ENCODE assay signal across 20 cellular contexts in the genomic region with DNA sequence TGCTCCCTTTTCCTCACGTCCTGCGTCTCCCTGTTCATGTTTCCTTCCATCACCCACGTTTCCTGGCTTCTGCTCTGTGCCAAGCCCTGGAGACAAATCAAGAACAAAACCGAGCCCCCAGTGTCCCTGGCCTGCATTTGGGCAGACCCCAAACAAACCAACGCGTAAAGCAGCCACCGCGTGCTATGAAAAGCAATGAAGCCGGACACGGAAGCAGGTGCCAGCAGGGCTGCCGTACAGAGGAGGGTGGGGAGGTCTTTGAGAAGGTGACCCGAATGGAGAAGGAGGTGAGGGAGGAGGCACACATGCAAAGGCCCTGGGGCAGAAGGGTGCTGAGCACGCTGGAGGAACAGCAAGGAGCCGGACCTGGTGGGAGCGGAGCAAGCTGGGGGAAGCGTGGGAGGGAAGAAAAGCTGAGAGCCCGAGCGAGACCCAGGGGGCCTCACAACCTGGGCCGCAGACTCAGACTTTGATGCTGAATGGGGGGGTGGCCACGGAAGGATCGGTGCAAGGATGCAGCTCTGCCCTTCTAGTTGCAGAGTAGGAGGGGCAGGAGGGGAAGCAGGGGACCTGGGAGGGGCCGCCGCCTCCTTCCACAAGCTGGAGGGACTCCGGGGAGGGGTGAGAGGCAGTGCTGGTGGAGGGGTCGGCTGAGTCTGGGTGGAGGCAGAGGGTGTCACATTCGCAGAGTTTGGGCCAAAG. TPM values are rescaled to one million over a fixed set of nuclear protein-coding genes. Genes with fewer than 3 reads are reported as not detected.
DNase-seq lines count a peak whose midpoint lies in the region; ATAC-seq, FAIRE-seq and TF ChIP-seq lines count a peak whose summit lies in the region.
"Had no signal": no experiment of that assay in that cellular context is flagged by ENCODE, and none has a peak within 500 bp of the region (broad histone marks: within the 10 kb centered on the region; RNA-seq: fewer than 3 reads in every experiment).

No MANE protein-coding gene starts in this region.

- no peak overlapping the region for H2BK5ac ChIP-seq in H1 (ENCODE audit: low read depth, low read length)

- no peak for TF ChIP-seq RAD21 in H1 (IDR thresholded peaks at IDR 0.05 in 1 of 2, conservative IDR thresholded peaks at IDR 0.05 in 1 of 2; ENCODE audit: low read depth in 2 of 2, low read length in 2 of 2)

- peak overlapping the region; percentile 90; the same call in 1 of the 2 replicates for H2BK12ac ChIP-seq in H1 (ENCODE audit: low read depth, low read length)

- no peaks in the 10 kb centered on the region for H3K9me3 ChIP-seq in CD8-positive, alpha-beta memory T cell (ENCODE audit: low read length)
- no peaks in the 10 kb centered on the region for H3K9me3 ChIP-seq in H1 (ENCODE audit: insufficient read depth in 2 of 2, low read depth in 1 of 2, low read length in 1 of 2)

- H3K9me3 Mint-ChIP-seq in activated T-cell treated with anti-CD3 and anti-CD28 coated beads, Interleukin-2, amount 50 U/mL, for 24 hours: no peaks in the 10 kb centered on the region
- no peaks in the 10 kb centered on the region for H3K9me3 Mint-ChIP-seq in activated T-cell treated with anti-CD3 and anti-CD28 coated beads, Interleukin-2, amount 50 U/mL, for 4 hours
- no peaks in the 10 kb centered on the region for H3K9me3 Mint-ChIP-seq in CD8-positive, alpha-beta memory T cell
- H3K9me3 Mint-ChIP-seq in osteocyte (ENCODE audit: unreplicated experiment): no peaks in the 10 kb centered on the region

- no peak overlapping the region for H4K5ac ChIP-seq in H1 (ENCODE audit: insufficient read length, low read depth, low read length)

- CTCF ChIA-PET in CD8-positive, alpha-beta memory T cell (lab: Charles Lee): no interaction called here
- CTCF ChIA-PET in H1 (lab: Charles Lee; ENCODE audit: partially characterized antibody): interaction anchor here (1.0 to 1.6 kb wide), 5 partner anchors 17 to 77 kb away, joined by 3 to 5 read pairs (median 3); no protein-coding TSS in a partner anchor

- H3K4me2 ChIP-seq in H1 (ENCODE audit: insufficient read depth in 1 of 2, low read depth in 2 of 2, low read length in 2 of 2): 0 out of 4 replicates have a peak overlapping the region, but pooled peaks of 1 of the 2 experiments have one; percentile 13

- H3K23me2 ChIP-seq in H1 (ENCODE audit: low read depth, low read length): no peaks in the 10 kb centered on the region; the same call in 1 of the 2 replicates

- H2AK5ac ChIP-seq in H1 (ENCODE audit: low read depth, low read length): no peak overlapping the region

- H3K23ac ChIP-seq in H1 (ENCODE audit: insufficient read length): no peak overlapping the region

- TF ChIP-seq CTCF in H1 (IDR thresholded peaks at IDR 0.05; ENCODE audit: control extremely low read depth in 1 of 3, insufficient read depth in 1 of 3, low read depth in 1 of 3, low read length in 3 of 3) (no peak), osteocyte (IDR thresholded peaks at IDR 0.05) (no peak)

- no peak overlapping the region for H2BK20ac ChIP-seq in H1 (ENCODE audit: low read length)

- H3K9ac ChIP-seq in H1 (replicated peaks in 1 of 4; ENCODE audit: extremely low read depth in 1 of 4, low read depth in 3 of 4, low read length in 3 of 4): no peak overlapping the region

- H3K4me1 ChIP-seq in CD8-positive, alpha-beta memory T cell (ENCODE audit: insufficient read depth, low read length): peaks cover 28% of the 10 kb centered on the region
- peaks cover 3 to 21% (median 13%) of the 10 kb centered on the region in 4 experiments for H3K4me1 ChIP-seq in H1 (replicated peaks in 1 of 4; ENCODE audit: control insufficient read depth in 3 of 4, insufficient read depth in 4 of 4, low read length in 3 of 4)

- no peak overlapping the region for H2BK120ac ChIP-seq in H1 (replicated peaks; ENCODE audit: low read depth, low read length)

- peaks cover 28% of the 10 kb centered on the region for H3K36me3 Mint-ChIP-seq in activated T-cell treated with anti-CD3 and anti-CD28 coated beads, Interleukin-2, amount 50 U/mL, for 24 hours (ENCODE audit: low read depth)
- peaks cover 10% of the 10 kb centered on the region for H3K36me3 Mint-ChIP-seq in activated T-cell treated with anti-CD3 and anti-CD28 coated beads, Interleukin-2, amount 50 U/mL, for 4 hours (ENCODE audit: insufficient read depth)
- H3K36me3 Mint-ChIP-seq in CD8-positive, alpha-beta memory T cell: peaks cover 0 to 5% (median 0%) of the 10 kb centered on the region in 3 donors
- no peaks in the 10 kb centered on the region for H3K36me3 Mint-ChIP-seq in osteocyte (ENCODE audit: unreplicated experiment)

- no peak for TF ChIP-seq EP300 in H1 (IDR thresholded peaks at IDR 0.05; ENCODE audit: borderline replicate concordance in 1 of 2, low read depth in 2 of 2, low read length in 2 of 2)

- H3K4ac ChIP-seq in H1 (replicated peaks; ENCODE audit: insufficient read length, low read depth, low read length): no peak overlapping the region

- H3K14ac ChIP-seq in H1 (ENCODE audit: insufficient read length): no peak overlapping the region

- TF ChIP-seq POLR2A in H1 (IDR thresholded peaks at IDR 0.05; ENCODE audit: control extremely low read depth in 1 of 2, low read depth in 2 of 2, low read length in 2 of 2): no peak

- ATAC-seq in activated T-cell treated with anti-CD3 and anti-CD28 coated beads, Interleukin-2, amount 50 U/mL, for 4 hours: no peak
- ATAC-seq in GM21528 (IDR thresholded peaks at IDR 0.05; ENCODE audit: low FRiP score, unreplicated experiment): no peak
- no peak for ATAC-seq in GM19328 (IDR thresholded peaks at IDR 0.05; ENCODE audit: unreplicated experiment)
- ATAC-seq: PC-3 had no signal

- DNase-seq in activated T-cell treated with anti-CD3 and anti-CD28 coated beads, Interleukin-2, amount 50 U/mL, for 24 hours: no peak
- no peak for DNase-seq in activated T-cell treated with anti-CD3 and anti-CD28 coated beads, Interleukin-2, amount 50 U/mL, for 4 hours
- DNase-seq in CD8-positive, alpha-beta memory T cell: peak in 1 of 5 donors; percentile 47
- DNase-seq in H1 (ENCODE audit: low read depth in 1 of 2, low spot score in 2 of 2): no peak
- DNase-seq in osteocyte (ENCODE audit: extremely low spot score, unreplicated experiment): no peak
- DNase-seq in NCI-H1436 treated with DMSO at 0.1 percent for 48 hours (lab: John Stamatoyannopoulos, UW): no peak
- DNase-seq: MM.1S, NCI-H1105, NCI-H187, NCI-H446, NCI-H748 treated with DMSO at 0.1 percent for 48 hours, PC-3 had no signal

- H3K27ac ChIP-seq in CD8-positive, alpha-beta memory T cell (ENCODE audit: low read depth, low read length): no peak overlapping the region
- H3K27ac ChIP-seq in H1 (ENCODE audit: low read depth, low read length): no peak overlapping the region

- WGBS in H1 (ENCODE audit: extremely low coverage in 1 of 2, insufficient coverage in 1 of 2, insufficient read length in 1 of 2, insufficient replicate concordance in 2 of 2, low coverage in 1 of 2, low lambda C conversion rate in 2 of 2, missing lambda C conversion rate in 1 of 2), 2 experiments: 88% methylated on average over 26 of the region's 26 CpGs; no CpG with 5 or more reads in 1 of the 2 experiments

- H3K18ac ChIP-seq in H1 (ENCODE audit: extremely low read depth, low read length): no peak overlapping the region

- no peak overlapping the region for H2AFZ ChIP-seq in H1 (ENCODE audit: low read length)

- H3K27me3 ChIP-seq in CD8-positive, alpha-beta memory T cell (ENCODE audit: insufficient read depth, low read length, poor library complexity, severe bottlenecking): no peaks in the 10 kb centered on the region
- H3K27me3 ChIP-seq in H1 (replicated peaks in 1 of 4; ENCODE audit: control insufficient read depth in 3 of 4, extremely low read depth in 1 of 4, insufficient read depth in 3 of 4, low read length in 3 of 4): peaks cover 0 to 7% (median 1%) of the 10 kb centered on the region in 4 experiments; a peak in 4 of 7 replicates

- peaks cover 4 to 31% of the 10 kb centered on the region in 2 experiments for H3K79me2 ChIP-seq in H1 (ENCODE audit: control insufficient read depth in 1 of 2, insufficient read depth in 2 of 2, low read length in 2 of 2)

- H2BK15ac ChIP-seq in H1 (ENCODE audit: low read length): peak overlapping the region; percentile 61; the same call in 1 of the 2 replicates

- peaks cover 7 to 18% of the 10 kb centered on the region in 2 experiments for H4K20me1 ChIP-seq in H1 (replicated peaks in 1 of 2; ENCODE audit: control insufficient read depth in 1 of 2, insufficient read depth in 2 of 2, low read length in 2 of 2)

- POLR2A ChIA-PET in CD8-positive, alpha-beta memory T cell (lab: Charles Lee): no interaction called here
- POLR2A ChIA-PET in H1 (lab: Charles Lee; ENCODE audit: partially characterized antibody): interaction anchor here (0.6 to 1.1 kb wide), 5 partner anchors 20 to 161 kb away, joined by 3 read pairs; no protein-coding TSS in a partner anchor

- no peak for FAIRE-seq in H1 (lab: Jason Lieb, UNC)
- FAIRE-seq: D721Med, G401.6, GM12891 had no signal

- H3K27ac Mint-ChIP-seq in activated T-cell treated with anti-CD3 and anti-CD28 coated beads, Interleukin-2, amount 50 U/mL, for 24 hours: peak overlapping the region; percentile 41
- peak overlapping the region in 4 of 8 donors; percentile 7 to 68 (median 41) for H3K27ac Mint-ChIP-seq in CD8-positive, alpha-beta memory T cell
- H3K27ac Mint-ChIP-seq in osteocyte (ENCODE audit: unreplicated experiment): no peak overlapping the region

- no peak overlapping the region for H4K91ac ChIP-seq in H1 (replicated peaks; ENCODE audit: insufficient read length, low read length)

- no peaks in the 10 kb centered on the region for H3K36me3 ChIP-seq in CD8-positive, alpha-beta memory T cell (ENCODE audit: insufficient read depth, low read length)
- no peaks in the 10 kb centered on the region; a peak in 1 of 8 replicates for H3K36me3 ChIP-seq in H1 (ENCODE audit: control insufficient read depth in 2 of 4, insufficient read depth in 4 of 4, low read length in 3 of 4)

- no peak overlapping the region for H3K4me3 ChIP-seq in CD8-positive, alpha-beta memory T cell (ENCODE audit: low read length)
- H3K4me3 ChIP-seq in H1 (ENCODE audit: extremely low read depth in 1 of 4, insufficient read depth in 2 of 4, low read depth in 3 of 4, low read length in 4 of 4): no peak overlapping the region

- H3K79me1 ChIP-seq in H1 (ENCODE audit: low read depth, low read length): peaks cover 4% of the 10 kb centered on the region

- no peak overlapping the region for H4K8ac ChIP-seq in H1 (ENCODE audit: extremely low read depth, insufficient read depth, low read length)

- H3K4me1 Mint-ChIP-seq in activated T-cell treated with anti-CD3 and anti-CD28 coated beads, Interleukin-2, amount 50 U/mL, for 24 hours (ENCODE audit: low read depth): peaks cover 36% of the 10 kb centered on the region
- peaks cover 33% of the 10 kb centered on the region for H3K4me1 Mint-ChIP-seq in activated T-cell treated with anti-CD3 and anti-CD28 coated beads, Interleukin-2, amount 50 U/mL, for 4 hours (ENCODE audit: low read depth)
- peaks cover 26 to 32% (median 28%) of the 10 kb centered on the region in 3 donors for H3K4me1 Mint-ChIP-seq in CD8-positive, alpha-beta memory T cell
- peaks cover 22% of the 10 kb centered on the region for H3K4me1 Mint-ChIP-seq in osteocyte (ENCODE audit: unreplicated experiment)

- no peaks in the 10 kb centered on the region for H3K27me3 Mint-ChIP-seq in activated T-cell treated with anti-CD3 and anti-CD28 coated beads, Interleukin-2, amount 50 U/mL, for 24 hours
- H3K27me3 Mint-ChIP-seq in activated T-cell treated with anti-CD3 and anti-CD28 coated beads, Interleukin-2, amount 50 U/mL, for 4 hours (ENCODE audit: low read depth): no peaks in the 10 kb centered on the region
- no peaks in the 10 kb centered on the region for H3K27me3 Mint-ChIP-seq in CD8-positive, alpha-beta memory T cell
- peaks cover 13% of the 10 kb centered on the region for H3K27me3 Mint-ChIP-seq in osteocyte (ENCODE audit: unreplicated experiment)

- no peak overlapping the region for H3K56ac ChIP-seq in H1 (replicated peaks; ENCODE audit: insufficient read length, low read depth, low read length)

- H3K4me3 Mint-ChIP-seq in activated T-cell treated with anti-CD3 and anti-CD28 coated beads, Interleukin-2, amount 50 U/mL, for 24 hours: no peak overlapping the region
- H3K4me3 Mint-ChIP-seq in activated T-cell treated with anti-CD3 and anti-CD28 coated beads, Interleukin-2, amount 50 U/mL, for 4 hours: no peak overlapping the region
- peak overlapping the region in 4 of 7 donors; percentile 12 to 83 (median 34) for H3K4me3 Mint-ChIP-seq in CD8-positive, alpha-beta memory T cell
- H3K4me3 Mint-ChIP-seq in osteocyte (ENCODE audit: unreplicated experiment): peak overlapping the region; percentile 40

RNA-seq across cellular contexts. Expression of gene QSOX2, which starts 1.4 kb away (rescaled TPM):
- 10 to 100 TPM; 26.9 to 30.3 (median 27.5) TPM for total RNA-seq in activated T-cell treated with anti-CD3 and anti-CD28 coated beads, Interleukin-2, amount 50 U/mL, for 4 hours
- total RNA-seq in CD8-positive, alpha-beta memory T cell: 10 to 100 TPM; 14.6 to 15.3 TPM
- 0.66 TPM for polyA plus RNA-seq in CD8-positive, alpha-beta memory T cell
- total RNA-seq in H1 (2021; fragmentation: NEBNext Ultra II Directional; extraction: Animal tissue kit (Norgen Biotek cat#: 25700)): 27.5 and 28.6 TPM in 2 replicates
- polyA plus RNA-seq in H1 (2011; rRNA removed): 18.0 and 21.8 TPM in 2 replicates
- polyA plus RNA-seq in H1 (2011; cell fraction: cytosol; rRNA removed): 20.4 TPM
- polyA plus RNA-seq in H1 (2011; cell fraction: nucleus; rRNA removed): 52.2 TPM
- polyA plus RNA-seq in H1 (2012, experiment 1 of 2): 18.2 to 24.6 TPM (median 21.8 TPM) in 4 replicates
- 13.5 TPM for polyA plus RNA-seq in H1 (2012, experiment 2 of 2)
- 27.3 TPM for polyA plus RNA-seq in H1 (2013, experiment 1 of 2)
- 25.5 TPM for polyA plus RNA-seq in H1 (2013, experiment 2 of 2)
- polyA minus RNA-seq in H1 (2011; rRNA and poly(A)+ RNA removed): 17.0 and 19.8 TPM in 2 replicates
- polyA minus RNA-seq in H1 (2011; cell fraction: cytosol; rRNA and poly(A)+ RNA removed): 10.7 TPM
- polyA minus RNA-seq in H1 (2011; cell fraction: nucleus; rRNA and poly(A)+ RNA removed): 13.1 TPM
- 15.5 and 17.1 TPM in 2 replicates for total RNA-seq in osteocyte

RNA-seq across cellular contexts. Expression of gene LHX3, which starts 42.1 kb away (rescaled TPM):
- under 1 TPM in 2 of 3 donors, not detected in 1; 0.08 to 0.11 TPM for total RNA-seq in activated T-cell treated with anti-CD3 and anti-CD28 coated beads, Interleukin-2, amount 50 U/mL, for 4 hours
- total RNA-seq in CD8-positive, alpha-beta memory T cell: not detected
- polyA plus RNA-seq in CD8-positive, alpha-beta memory T cell: not detected
- total RNA-seq in H1 (2021; fragmentation: NEBNext Ultra II Directional; extraction: Animal tissue kit (Norgen Biotek cat#: 25700)): not detected in 2 replicates
- polyA plus RNA-seq in H1 (2011; rRNA removed): 0.02 and 0.03 TPM in 2 replicates
- not detected for polyA plus RNA-seq in H1 (2011; cell fraction: cytosol; rRNA removed)
- polyA plus RNA-seq in H1 (2011; cell fraction: nucleus; rRNA removed): 0.20 TPM
- not detected in 4 replicates for polyA plus RNA-seq in H1 (2012, experiment 1 of 2)
- polyA plus RNA-seq in H1 (2012, experiment 2 of 2): not detected
- polyA plus RNA-seq in H1 (2013, experiment 1 of 2): not detected
- 0.02 TPM for polyA plus RNA-seq in H1 (2013, experiment 2 of 2)
- not detected in 2 replicates for polyA minus RNA-seq in H1 (2011; rRNA and poly(A)+ RNA removed)
- polyA minus RNA-seq in H1 (2011; cell fraction: cytosol; rRNA and poly(A)+ RNA removed): not detected
- 0.30 TPM for polyA minus RNA-seq in H1 (2011; cell fraction: nucleus; rRNA and poly(A)+ RNA removed)
- total RNA-seq in osteocyte: not detected in 2 replicates
- total RNA-seq: A172, H4, PC-3 had no signal
- polyA plus RNA-seq: CD14-positive monocyte had no signal

RNA-seq across cellular contexts. Expression of gene CCDC187, which starts 56.9 kb away (rescaled TPM):
- total RNA-seq in activated T-cell treated with anti-CD3 and anti-CD28 coated beads, Interleukin-2, amount 50 U/mL, for 4 hours: under 1 TPM in 1 of 3 donors, not detected in 2; 0.11 TPM
- not detected for total RNA-seq in CD8-positive, alpha-beta memory T cell
- not detected for polyA plus RNA-seq in CD8-positive, alpha-beta memory T cell
- not detected in 2 replicates for total RNA-seq in H1 (2021; fragmentation: NEBNext Ultra II Directional; extraction: Animal tissue kit (Norgen Biotek cat#: 25700))
- 0.02 TPM in 2 replicates for polyA plus RNA-seq in H1 (2011; rRNA removed)
- 0.01 TPM for polyA plus RNA-seq in H1 (2011; cell fraction: cytosol; rRNA removed)
- polyA plus RNA-seq in H1 (2011; cell fraction: nucleus; rRNA removed): 0.07 TPM
- polyA plus RNA-seq in H1 (2012, experiment 1 of 2): 0.03 TPM in 2 of 4 replicates, not detected in the others
- 0.03 TPM for polyA plus RNA-seq in H1 (2012, experiment 2 of 2)
- polyA plus RNA-seq in H1 (2013, experiment 1 of 2): 0.02 TPM
- under 0.01 TPM for polyA plus RNA-seq in H1 (2013, experiment 2 of 2)
- 0.06 TPM in 1 of 2 replicates, not detected in the other for polyA minus RNA-seq in H1 (2011; rRNA and poly(A)+ RNA removed)
- not detected for polyA minus RNA-seq in H1 (2011; cell fraction: cytosol; rRNA and poly(A)+ RNA removed)
- polyA minus RNA-seq in H1 (2011; cell fraction: nucleus; rRNA and poly(A)+ RNA removed): not detected
- total RNA-seq in osteocyte: not detected in 2 replicates
- total RNA-seq: H4 had no signal
- polyA plus RNA-seq: CD14-positive monocyte had no signal

Comparison
In these comparisons a context has a peak if more than half of its experiments do, and no peak if none do; other contexts are left out.
1. H3K4me3 Mint-ChIP-seq: peak in CD8-positive, alpha-beta memory T cell (4 of 7) and osteocyte (single experiment); none in activated T-cell treated with anti-CD3 and anti-CD28 coated beads, Interleukin-2, amount 50 U/mL, for 24 hours (single experiment) and activated T-cell treated with anti-CD3 and anti-CD28 coated beads, Interleukin-2, amount 50 U/mL, for 4 hours (single experiment).